17 cellular contexts compared by ENCODE assay signal in the genomic region with DNA sequence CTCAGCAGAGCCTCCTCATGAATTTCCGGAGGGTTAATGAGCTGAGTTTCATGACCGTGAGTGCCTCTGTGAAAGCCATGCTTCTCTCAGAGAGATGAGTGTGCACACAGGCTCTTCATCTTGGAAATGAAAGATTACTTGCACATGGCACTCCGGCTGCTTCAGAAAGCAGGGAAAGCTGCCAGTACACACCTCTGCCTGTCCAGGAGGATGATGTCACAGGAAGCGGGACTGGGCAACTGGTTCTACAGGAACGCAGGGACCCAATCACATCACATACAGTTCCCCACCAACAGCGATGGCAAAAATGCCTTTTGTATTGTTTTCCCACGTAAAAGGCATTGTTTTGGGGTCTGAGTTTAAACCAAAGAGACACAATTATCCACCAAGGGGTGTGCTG.
"Had no signal": no experiment of that assay in that cellular context is flagged by ENCODE, and none has a peak within 500 bp of the region (broad histone marks: within the 10 kb centered on the region; RNA-seq: fewer than 3 reads in every experiment).

No MANE protein-coding gene starts in this region.

- H3K4me1 ChIP-seq: foreskin keratinocyte, left lung, psoas muscle, sigmoid colon, suprapubic skin, upper lobe of left lung had no signal

- H3K27me3 ChIP-seq: dorsolateral prefrontal cortex, foreskin keratinocyte, heart left ventricle, left lung, sigmoid colon, suprapubic skin, upper lobe of left lung had no signal

- H3K27me3 Mint-ChIP-seq: activated naive CD8-positive, alpha-beta T cell had no signal

- H3K36me3 ChIP-seq: heart left ventricle, left lung, sigmoid colon, suprapubic skin, upper lobe of left lung had no signal

- DNase-seq: activated CD4-positive, CD25-positive, alpha-beta regulatory T cell; activated effector memory CD4-positive, alpha-beta T cell treated with Interleukin-2 at 50 U/mL for 16 hours; activated T-cell treated with anti-CD3 and anti-CD28 coated beads, Interleukin-2, amount 50 U/mL, for 1 hour; foreskin keratinocyte; left lung; mesenchymal stem cell; psoas muscle; sigmoid colon; stimulated activated CD4-positive, alpha-beta T cell treated with anti-CD3 and anti-CD28 coated beads, Interleukin-2, amount 100 ng/mL, for 24 hours; stimulated activated naive CD8-positive, alpha-beta T cell treated with anti-CD3 and anti-CD28 coated beads, Interleukin-15, Interleukin-2, amounts not matched to agents 100 U/mL and 50 U/mL, for 24 hours; upper lobe of left lung had no signal

- H3K36me3 Mint-ChIP-seq: activated naive CD8-positive, alpha-beta T cell; natural killer cell treated with Interleukin-12 subunit alpha and Interleukin-12 subunit beta and Interleukin-15 and Interleukin-18, amount 100 ng/mL, for 72 hours had no signal

- H3K4me3 ChIP-seq: dorsolateral prefrontal cortex, heart left ventricle, left lung, psoas muscle, sigmoid colon, suprapubic skin, upper lobe of left lung had no signal

- H3K4me3 Mint-ChIP-seq: activated naive CD8-positive, alpha-beta T cell; natural killer cell treated with Interleukin-12 subunit alpha and Interleukin-12 subunit beta and Interleukin-15 and Interleukin-18, amount 100 ng/mL, for 72 hours; T-helper 1 cell treated with Interleukin-12 subunit alpha and Interleukin-12 subunit beta and Interleukin-4 antibody, amounts not matched to agents 30 μg/mL and 1 μg/mL, for 36 hours had no signal

- H3K9me3 Mint-ChIP-seq: natural killer cell treated with Interleukin-12 subunit alpha and Interleukin-12 subunit beta and Interleukin-15 and Interleukin-18, amount 100 ng/mL, for 72 hours; T-helper 1 cell treated with Interleukin-12 subunit alpha and Interleukin-12 subunit beta and Interleukin-4 antibody, amounts not matched to agents 30 μg/mL and 1 μg/mL, for 36 hours had no signal

- H3K27ac Mint-ChIP-seq: activated naive CD8-positive, alpha-beta T cell; natural killer cell treated with Interleukin-12 subunit alpha and Interleukin-12 subunit beta and Interleukin-15 and Interleukin-18, amount 100 ng/mL, for 72 hours; T-helper 1 cell treated with Interleukin-12 subunit alpha and Interleukin-12 subunit beta and Interleukin-4 antibody, amounts not matched to agents 30 μg/mL and 1 μg/mL, for 36 hours had no signal

- H3K9me3 ChIP-seq: heart left ventricle, left lung, psoas muscle, sigmoid colon, suprapubic skin, upper lobe of left lung had no signal

- H3K27ac ChIP-seq: foreskin keratinocyte, heart left ventricle, left lung, psoas muscle, sigmoid colon, suprapubic skin, upper lobe of left lung had no signal

- ATAC-seq: foreskin keratinocyte; left lung; natural killer cell treated with Interleukin-12 subunit alpha and Interleukin-12 subunit beta and Interleukin-15 and Interleukin-18, amount 100 ng/mL, for 72 hours; psoas muscle; stimulated activated naive CD8-positive, alpha-beta T cell treated with anti-CD3 and anti-CD28 coated beads, Interleukin-15, Interleukin-2, amounts not matched to agents 100 U/mL and 50 U/mL, for 24 hours had no signal
